1 cellular context compared by ENCODE assay signal in genomic region chr5:96001262-96001661, GRCh38.
TF ChIP-seq lines count a peak whose summit lies in the region.

No MANE protein-coding gene starts in this region.

TF ChIP-seq in HepG2, 621 proteins besides CTCF, POLR2A, EP300 and RAD21 (continued from another document and continues in another):
- TF ChIP-seq, protein P1, sequence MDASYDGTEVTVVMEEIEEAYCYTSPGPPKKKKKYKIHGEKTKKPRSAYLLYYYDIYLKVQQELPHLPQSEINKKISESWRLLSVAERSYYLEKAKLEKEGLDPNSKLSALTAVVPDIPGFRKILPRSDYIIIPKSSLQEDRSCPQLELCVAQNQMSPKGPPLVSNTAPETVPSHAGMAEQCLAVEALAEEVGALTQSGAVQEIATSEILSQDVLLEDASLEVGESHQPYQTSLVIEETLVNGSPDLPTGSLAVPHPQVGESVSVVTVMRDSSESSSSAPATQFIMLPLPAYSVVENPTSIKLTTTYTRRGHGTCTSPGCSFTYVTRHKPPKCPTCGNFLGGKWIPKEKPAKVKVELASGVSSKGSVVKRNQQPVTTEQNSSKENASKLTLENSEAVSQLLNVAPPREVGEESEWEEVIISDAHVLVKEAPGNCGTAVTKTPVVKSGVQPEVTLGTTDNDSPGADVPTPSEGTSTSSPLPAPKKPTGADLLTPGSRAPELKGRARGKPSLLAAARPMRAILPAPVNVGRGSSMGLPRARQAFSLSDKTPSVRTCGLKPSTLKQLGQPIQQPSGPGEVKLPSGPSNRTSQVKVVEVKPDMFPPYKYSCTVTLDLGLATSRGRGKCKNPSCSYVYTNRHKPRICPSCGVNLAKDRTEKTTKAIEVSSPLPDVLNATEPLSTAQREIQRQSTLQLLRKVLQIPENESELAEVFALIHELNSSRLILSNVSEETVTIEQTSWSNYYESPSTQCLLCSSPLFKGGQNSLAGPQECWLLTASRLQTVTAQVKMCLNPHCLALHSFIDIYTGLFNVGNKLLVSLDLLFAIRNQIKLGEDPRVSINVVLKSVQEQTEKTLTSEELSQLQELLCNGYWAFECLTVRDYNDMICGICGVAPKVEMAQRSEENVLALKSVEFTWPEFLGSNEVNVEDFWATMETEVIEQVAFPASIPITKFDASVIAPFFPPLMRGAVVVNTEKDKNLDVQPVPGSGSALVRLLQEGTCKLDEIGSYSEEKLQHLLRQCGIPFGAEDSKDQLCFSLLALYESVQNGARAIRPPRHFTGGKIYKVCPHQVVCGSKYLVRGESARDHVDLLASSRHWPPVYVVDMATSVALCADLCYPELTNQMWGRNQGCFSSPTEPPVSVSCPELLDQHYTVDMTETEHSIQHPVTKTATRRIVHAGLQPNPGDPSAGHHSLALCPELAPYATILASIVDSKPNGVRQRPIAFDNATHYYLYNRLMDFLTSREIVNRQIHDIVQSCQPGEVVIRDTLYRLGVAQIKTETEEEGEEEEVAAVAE (CRISPR knock-in tag; IDR thresholded peaks at IDR 0.05; ENCODE audit: borderline replicate concordance) = no peak
- TF ChIP-seq REXO4 (CRISPR knock-in tag; IDR thresholded peaks at IDR 0.05; ENCODE audit: borderline replicate concordance) (no peak), BRCA1 (CRISPR knock-in tag; IDR thresholded peaks at IDR 0.05) (no peak), FOXA3 (CRISPR knock-in tag; IDR thresholded peaks at IDR 0.05) (peak; percentile 52), CCDC6 (CRISPR knock-in tag; IDR thresholded peaks at IDR 0.05) (no peak), ZNF34 (CRISPR knock-in tag; IDR thresholded peaks at IDR 0.05; ENCODE audit: borderline replicate concordance) (no peak), PAWR (CRISPR knock-in tag; IDR thresholded peaks at IDR 0.05; ENCODE audit: borderline replicate concordance) (no peak), ZNF446 (CRISPR knock-in tag; IDR thresholded peaks at IDR 0.05) (no peak), ZSCAN12 (CRISPR knock-in tag; IDR thresholded peaks at IDR 0.05) (no peak), ZNF138 (CRISPR knock-in tag; IDR thresholded peaks at IDR 0.05; ENCODE audit: low read depth) (no peak), DPF2 (CRISPR knock-in tag; IDR thresholded peaks at IDR 0.05; ENCODE audit: borderline replicate concordance, low read depth) (0 out of 2 replicates have a peak, but pooled peaks have one; percentile 48), NPAS2 (CRISPR knock-in tag; IDR thresholded peaks at IDR 0.05; ENCODE audit: borderline replicate concordance) (no peak), RAD51 (IDR thresholded peaks at IDR 0.05; ENCODE audit: borderline replicate concordance) (no peak), BRF2 (CRISPR knock-in tag; IDR thresholded peaks at IDR 0.05) (no peak), NFATC3 (CRISPR knock-in tag; IDR thresholded peaks at IDR 0.05) (no peak), FOXO4 (CRISPR knock-in tag; conservative IDR thresholded peaks at IDR 0.05) (no peak), ISX (CRISPR knock-in tag; conservative IDR thresholded peaks at IDR 0.05) (no peak), ZC3H13 (CRISPR knock-in tag; IDR thresholded peaks at IDR 0.05) (no peak), ZSCAN20 (CRISPR knock-in tag; IDR thresholded peaks at IDR 0.05; ENCODE audit: borderline replicate concordance) (no peak), TCF7 (IDR thresholded peaks at IDR 0.05; ENCODE audit: low read depth) (no peak), BORCS8-MEF2B (CRISPR knock-in tag; IDR thresholded peaks at IDR 0.05) (no peak), RBM22 (optimal IDR thresholded peaks at IDR 0.05; ENCODE audit: low read length) (no peak), PHF20 (CRISPR knock-in tag; IDR thresholded peaks at IDR 0.05) (no peak), ARNT (IDR thresholded peaks at IDR 0.05) (no peak), ZNF251 (CRISPR knock-in tag; IDR thresholded peaks at IDR 0.05) (no peak), ZNF746 (CRISPR knock-in tag; IDR thresholded peaks at IDR 0.05) (no peak), SKIL (CRISPR knock-in tag; IDR thresholded peaks at IDR 0.05; ENCODE audit: borderline replicate concordance) (no peak), KMT2A (CRISPR knock-in tag; IDR thresholded peaks at IDR 0.05) (no peak), SNRNP70 (IDR thresholded peaks at IDR 0.05; ENCODE audit: low read depth, low read length) (no peak), KDM1A (CRISPR knock-in tag; IDR thresholded peaks at IDR 0.05) (no peak), NFKBIZ (CRISPR knock-in tag; IDR thresholded peaks at IDR 0.05) (no peak), TBX3 (IDR thresholded peaks at IDR 0.05; ENCODE audit: borderline replicate concordance) (no peak), HOXD1 (CRISPR knock-in tag; IDR thresholded peaks at IDR 0.05) (no peak), SOX13 (IDR thresholded peaks at IDR 0.05) (no peak), SOX13 (CRISPR knock-in tag; conservative IDR thresholded peaks at IDR 0.05 in 1 of 2, IDR thresholded peaks at IDR 0.05 in 1 of 2) (peak in 1 of 2 experiments; percentile 50; a peak in 1 of 4 replicates), ZGPAT (CRISPR knock-in tag; IDR thresholded peaks at IDR 0.05) (0 out of 2 replicates have a peak, but pooled peaks have one; percentile 25), ZNF10 (CRISPR knock-in tag; IDR thresholded peaks at IDR 0.05; ENCODE audit: borderline replicate concordance, low read depth) (no peak), FLYWCH1 (CRISPR knock-in tag; IDR thresholded peaks at IDR 0.05) (no peak), RARG (CRISPR knock-in tag; IDR thresholded peaks at IDR 0.05; ENCODE audit: low read depth) (no peak), TFAP4 (IDR thresholded peaks at IDR 0.05; ENCODE audit: borderline replicate concordance, low read depth) (no peak; the same call in 1 of the 2 replicates), ZFX (CRISPR knock-in tag; IDR thresholded peaks at IDR 0.05; ENCODE audit: low read depth) (no peak), ZNF460 (CRISPR knock-in tag; IDR thresholded peaks at IDR 0.05; ENCODE audit: borderline replicate concordance) (no peak)
- TF ChIP-seq, protein P2, sequence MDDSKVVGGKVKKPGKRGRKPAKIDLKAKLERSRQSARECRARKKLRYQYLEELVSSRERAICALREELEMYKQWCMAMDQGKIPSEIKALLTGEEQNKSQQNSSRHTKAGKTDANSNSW (CRISPR knock-in tag; IDR thresholded peaks at IDR 0.05; ENCODE audit: borderline replicate concordance) = no peak
- TF ChIP-seq, protein P3, sequence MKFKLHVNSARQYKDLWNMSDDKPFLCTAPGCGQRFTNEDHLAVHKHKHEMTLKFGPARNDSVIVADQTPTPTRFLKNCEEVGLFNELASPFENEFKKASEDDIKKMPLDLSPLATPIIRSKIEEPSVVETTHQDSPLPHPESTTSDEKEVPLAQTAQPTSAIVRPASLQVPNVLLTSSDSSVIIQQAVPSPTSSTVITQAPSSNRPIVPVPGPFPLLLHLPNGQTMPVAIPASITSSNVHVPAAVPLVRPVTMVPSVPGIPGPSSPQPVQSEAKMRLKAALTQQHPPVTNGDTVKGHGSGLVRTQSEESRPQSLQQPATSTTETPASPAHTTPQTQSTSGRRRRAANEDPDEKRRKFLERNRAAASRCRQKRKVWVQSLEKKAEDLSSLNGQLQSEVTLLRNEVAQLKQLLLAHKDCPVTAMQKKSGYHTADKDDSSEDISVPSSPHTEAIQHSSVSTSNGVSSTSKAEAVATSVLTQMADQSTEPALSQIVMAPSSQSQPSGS (CRISPR knock-in tag; IDR thresholded peaks at IDR 0.05) = 0 out of 2 replicates have a peak, but pooled peaks have one; percentile 9
- TF ChIP-seq, protein P4, sequence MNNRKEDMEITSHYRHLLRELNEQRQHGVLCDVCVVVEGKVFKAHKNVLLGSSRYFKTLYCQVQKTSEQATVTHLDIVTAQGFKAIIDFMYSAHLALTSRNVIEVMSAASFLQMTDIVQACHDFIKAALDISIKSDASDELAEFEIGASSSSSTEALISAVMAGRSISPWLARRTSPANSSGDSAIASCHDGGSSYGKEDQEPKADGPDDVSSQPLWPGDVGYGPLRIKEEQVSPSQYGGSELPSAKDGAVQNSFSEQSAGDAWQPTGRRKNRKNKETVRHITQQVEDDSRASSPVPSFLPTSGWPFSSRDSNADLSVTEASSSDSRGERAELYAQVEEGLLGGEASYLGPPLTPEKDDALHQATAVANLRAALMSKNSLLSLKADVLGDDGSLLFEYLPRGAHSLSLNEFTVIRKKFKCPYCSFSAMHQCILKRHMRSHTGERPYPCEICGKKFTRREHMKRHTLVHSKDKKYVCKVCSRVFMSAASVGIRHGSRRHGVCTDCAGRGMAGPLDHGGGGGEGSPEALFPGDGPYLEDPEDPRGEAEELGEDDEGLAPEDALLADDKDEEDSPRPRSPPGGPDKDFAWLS (CRISPR knock-in tag; IDR thresholded peaks at IDR 0.05; ENCODE audit: borderline replicate concordance) = no peak
- TF ChIP-seq, protein P5, sequence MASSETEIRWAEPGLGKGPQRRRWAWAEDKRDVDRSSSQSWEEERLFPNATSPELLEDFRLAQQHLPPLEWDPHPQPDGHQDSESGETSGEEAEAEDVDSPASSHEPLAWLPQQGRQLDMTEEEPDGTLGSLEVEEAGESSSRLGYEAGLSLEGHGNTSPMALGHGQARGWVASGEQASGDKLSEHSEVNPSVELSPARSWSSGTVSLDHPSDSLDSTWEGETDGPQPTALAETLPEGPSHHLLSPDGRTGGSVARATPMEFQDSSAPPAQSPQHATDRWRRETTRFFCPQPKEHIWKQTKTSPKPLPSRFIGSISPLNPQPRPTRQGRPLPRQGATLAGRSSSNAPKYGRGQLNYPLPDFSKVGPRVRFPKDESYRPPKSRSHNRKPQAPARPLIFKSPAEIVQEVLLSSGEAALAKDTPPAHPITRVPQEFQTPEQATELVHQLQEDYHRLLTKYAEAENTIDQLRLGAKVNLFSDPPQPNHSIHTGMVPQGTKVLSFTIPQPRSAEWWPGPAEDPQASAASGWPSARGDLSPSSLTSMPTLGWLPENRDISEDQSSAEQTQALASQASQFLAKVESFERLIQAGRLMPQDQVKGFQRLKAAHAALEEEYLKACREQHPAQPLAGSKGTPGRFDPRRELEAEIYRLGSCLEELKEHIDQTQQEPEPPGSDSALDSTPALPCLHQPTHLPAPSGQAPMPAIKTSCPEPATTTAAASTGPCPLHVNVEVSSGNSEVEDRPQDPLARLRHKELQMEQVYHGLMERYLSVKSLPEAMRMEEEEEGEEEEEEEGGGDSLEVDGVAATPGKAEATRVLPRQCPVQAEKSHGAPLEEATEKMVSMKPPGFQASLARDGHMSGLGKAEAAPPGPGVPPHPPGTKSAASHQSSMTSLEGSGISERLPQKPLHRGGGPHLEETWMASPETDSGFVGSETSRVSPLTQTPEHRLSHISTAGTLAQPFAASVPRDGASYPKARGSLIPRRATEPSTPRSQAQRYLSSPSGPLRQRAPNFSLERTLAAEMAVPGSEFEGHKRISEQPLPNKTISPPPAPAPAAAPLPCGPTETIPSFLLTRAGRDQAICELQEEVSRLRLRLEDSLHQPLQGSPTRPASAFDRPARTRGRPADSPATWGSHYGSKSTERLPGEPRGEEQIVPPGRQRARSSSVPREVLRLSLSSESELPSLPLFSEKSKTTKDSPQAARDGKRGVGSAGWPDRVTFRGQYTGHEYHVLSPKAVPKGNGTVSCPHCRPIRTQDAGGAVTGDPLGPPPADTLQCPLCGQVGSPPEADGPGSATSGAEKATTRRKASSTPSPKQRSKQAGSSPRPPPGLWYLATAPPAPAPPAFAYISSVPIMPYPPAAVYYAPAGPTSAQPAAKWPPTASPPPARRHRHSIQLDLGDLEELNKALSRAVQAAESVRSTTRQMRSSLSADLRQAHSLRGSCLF (CRISPR knock-in tag; IDR thresholded peaks at IDR 0.05; ENCODE audit: borderline replicate concordance) = no peak
